ENCODE assay signal across 7 cellular contexts in the genomic region with DNA sequence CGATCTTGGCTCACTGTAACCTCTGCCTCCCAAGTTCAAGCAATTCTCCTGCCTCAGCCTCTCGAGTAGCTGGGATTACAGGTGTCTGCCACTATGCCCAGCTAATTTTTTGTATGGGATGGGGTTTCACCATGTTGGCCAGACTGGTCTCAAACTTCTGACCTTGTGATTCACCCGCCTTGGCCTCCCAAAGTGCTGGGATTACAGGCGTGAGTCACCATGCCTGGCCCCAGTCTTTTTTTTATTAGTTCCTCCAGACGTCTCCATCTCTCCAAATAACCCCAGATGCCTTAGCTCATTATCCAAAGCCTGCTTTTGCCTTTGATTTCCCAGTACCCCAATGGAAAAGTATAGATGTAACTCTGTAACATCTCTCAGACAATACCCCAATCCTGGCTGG. TPM values are rescaled to one million over a fixed set of nuclear protein-coding genes. Genes with fewer than 3 reads are reported as not detected.
"Had no signal": no experiment of that assay in that cellular context is flagged by ENCODE, and none has a peak within 500 bp of the region (broad histone marks: within the 10 kb centered on the region; RNA-seq: fewer than 3 reads in every experiment).

No MANE protein-coding gene starts in this region.

RNA-seq across cellular contexts. Expression of a gene that starts 37.4 kb away (rescaled TPM):
- total RNA-seq: activated CD4-positive, alpha-beta T cell treated with anti-CD3 and anti-CD28 coated beads, Interleukin-2, amount 10 ng/mL, durations not matched to agents 7 days and 5 days; activated CD8-positive, alpha-beta memory T cell treated with anti-CD3 and anti-CD28 coated beads, Interleukin-2, amount 10 ng/mL, durations not matched to agents 7 days and 5 days; activated CD8-positive, alpha-beta T cell treated with anti-CD3 and anti-CD28 coated beads for 36 hours; mammary epithelial cell; naive thymus-derived CD8-positive, alpha-beta T cell; osteocyte; T-helper 2 cell treated with Interferon-gamma antibody and Interleukin-4, amounts not matched to agents 100 ng/mL and 5 ng/mL, for 36 hours had no signal
- polyA plus RNA-seq: mammary epithelial cell; naive thymus-derived CD8-positive, alpha-beta T cell had no signal
